11 cellular contexts compared by ENCODE assay signal in the genomic region with DNA sequence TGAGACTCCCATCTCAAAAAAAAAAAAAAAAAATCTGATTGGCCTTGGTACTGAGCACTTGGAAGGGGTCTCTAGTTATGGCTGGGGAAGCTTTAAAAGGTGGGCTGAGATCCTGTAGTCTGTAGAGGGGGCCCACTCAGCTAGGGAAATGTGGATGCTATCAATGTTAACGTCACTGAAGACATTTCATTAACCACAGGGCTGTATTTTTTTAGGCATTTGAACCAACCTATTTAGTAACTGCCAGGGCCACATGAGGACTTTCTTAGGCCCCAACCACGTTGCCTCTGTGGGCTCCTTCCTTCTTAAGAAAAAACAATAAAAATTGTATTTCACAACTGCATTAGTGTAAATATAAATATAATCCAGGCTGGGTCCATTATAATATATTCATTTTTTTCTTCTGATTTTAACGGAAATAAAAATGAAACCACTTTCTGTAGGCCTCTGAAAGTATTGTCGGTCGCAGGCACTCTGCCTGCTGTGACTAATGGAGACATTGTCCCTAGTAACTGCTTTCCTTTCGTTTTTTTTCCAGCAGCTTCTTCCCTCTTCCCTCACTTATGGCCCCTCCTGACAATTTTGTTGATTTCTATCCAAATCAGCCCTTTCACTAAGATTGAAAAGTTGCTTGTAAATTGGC.
DNase-seq lines count a peak whose midpoint lies in the region; ATAC-seq and TF ChIP-seq lines count a peak whose summit lies in the region.
"Had no signal": no experiment of that assay in that cellular context is flagged by ENCODE, and none has a peak within 500 bp of the region (broad histone marks: within the 10 kb centered on the region; RNA-seq: fewer than 3 reads in every experiment).

No MANE protein-coding gene starts in this region.

- peak overlapping the region; percentile 16; the same call in 1 of the 2 replicates for H3K4me3 ChIP-seq in GM23248
- H3K4me3 ChIP-seq: upper lobe of right lung had no signal

- peaks cover 24% of the 10 kb centered on the region; the same call in 1 of the 2 replicates for H3F3A ChIP-seq in GM23248 (ENCODE audit: insufficient read depth)

- H3K4me1 Mint-ChIP-seq in CD14-positive monocyte: peaks cover 32% of the 10 kb centered on the region
- H3K4me1 Mint-ChIP-seq in activated naive CD4-positive, alpha-beta T cell treated with anti-CD3 and anti-CD28 coated beads for 36 hours (ENCODE audit: low read depth): no peaks in the 10 kb centered on the region
- peaks cover 9% of the 10 kb centered on the region for H3K4me1 Mint-ChIP-seq in activated naive CD4-positive, alpha-beta T cell treated with anti-CD3 and anti-CD28 coated beads, Interleukin-2, amount 10 ng/mL, durations not matched to agents 7 days and 5 days

- H3K27me3 Mint-ChIP-seq in CD14-positive monocyte (ENCODE audit: low read depth in 3 of 3): no peaks in the 10 kb centered on the region
- H3K27me3 Mint-ChIP-seq in activated naive CD4-positive, alpha-beta T cell treated with anti-CD3 and anti-CD28 coated beads for 36 hours (ENCODE audit: low read depth): no peaks in the 10 kb centered on the region
- peaks cover 6% of the 10 kb centered on the region for H3K27me3 Mint-ChIP-seq in activated naive CD4-positive, alpha-beta T cell treated with anti-CD3 and anti-CD28 coated beads, Interleukin-2, amount 10 ng/mL, durations not matched to agents 7 days and 5 days

- H3K9me2 ChIP-seq in GM23248 (ENCODE audit: insufficient read depth): no peaks in the 10 kb centered on the region

- H3K36me3 Mint-ChIP-seq in CD14-positive monocyte: peaks cover 3% of the 10 kb centered on the region in 2 donors
- H3K36me3 Mint-ChIP-seq in activated naive CD4-positive, alpha-beta T cell treated with anti-CD3 and anti-CD28 coated beads for 36 hours (ENCODE audit: low read depth): no peaks in the 10 kb centered on the region
- H3K36me3 Mint-ChIP-seq in activated naive CD4-positive, alpha-beta T cell treated with anti-CD3 and anti-CD28 coated beads, Interleukin-2, amount 10 ng/mL, durations not matched to agents 7 days and 5 days: no peaks in the 10 kb centered on the region

- no peaks in the 10 kb centered on the region for H3K36me3 ChIP-seq in GM23248 (ENCODE audit: low read depth)
- H3K36me3 ChIP-seq: neutrophil, upper lobe of right lung had no signal

- in situ Hi-C loops in GM23248 (cut with MboI): no loop called here

- intact Hi-C loops in CD14-positive monocyte (cut with micrococcal nuclease): no loop called here
- intact Hi-C loops in activated naive CD4-positive, alpha-beta T cell treated with anti-CD3 and anti-CD28 coated beads for 36 hours (cut with micrococcal nuclease): no loop called here

- no peak for ATAC-seq in GM21723 (IDR thresholded peaks at IDR 0.05; ENCODE audit: unreplicated experiment)

- no peaks in the 10 kb centered on the region for H3K79me2 ChIP-seq in GM23248 (ENCODE audit: insufficient read depth)

- no peaks in the 10 kb centered on the region for H4K20me1 ChIP-seq in GM23248 (ENCODE audit: insufficient read depth)

- no peak for TF ChIP-seq CTCF in CD14-positive monocyte (IDR thresholded peaks at IDR 0.05)
- TF ChIP-seq CTCF in VCaP (conservative IDR thresholded peaks at IDR 0.05): no peak

- peak overlapping the region; percentile 35 to 45 for H3K4me3 Mint-ChIP-seq in CD14-positive monocyte
- H3K4me3 Mint-ChIP-seq in activated naive CD4-positive, alpha-beta T cell treated with anti-CD3 and anti-CD28 coated beads for 36 hours: no peak overlapping the region
- no peak overlapping the region for H3K4me3 Mint-ChIP-seq in activated naive CD4-positive, alpha-beta T cell treated with anti-CD3 and anti-CD28 coated beads, Interleukin-2, amount 10 ng/mL, durations not matched to agents 7 days and 5 days

- peak overlapping the region; percentile 66 for H3K4me2 ChIP-seq in GM23248 (ENCODE audit: unreplicated experiment)

- H3K27ac Mint-ChIP-seq in CD14-positive monocyte: peak overlapping the region in 5 of 7 donors; percentile 69 to 85 (median 80)
- no peak overlapping the region for H3K27ac Mint-ChIP-seq in activated naive CD4-positive, alpha-beta T cell treated with anti-CD3 and anti-CD28 coated beads for 36 hours
- H3K27ac Mint-ChIP-seq in activated naive CD4-positive, alpha-beta T cell treated with anti-CD3 and anti-CD28 coated beads, Interleukin-2, amount 10 ng/mL, durations not matched to agents 7 days and 5 days: no peak overlapping the region

- no peaks in the 10 kb centered on the region for H3K9me3 ChIP-seq in GM23248 (ENCODE audit: low read depth)
- H3K9me3 ChIP-seq: neutrophil, upper lobe of right lung had no signal

- no peak for DNase-seq in CD14-positive monocyte (ENCODE audit: low spot score)
- DNase-seq in GM23248: peak; percentile 70
- peak; percentile 46 for DNase-seq in medulla oblongata (ENCODE audit: extremely low spot score)
- no peak for DNase-seq in activated naive CD4-positive, alpha-beta T cell treated with anti-CD3 and anti-CD28 coated beads for 36 hours
- no peak for DNase-seq in activated naive CD4-positive, alpha-beta T cell treated with anti-CD3 and anti-CD28 coated beads, Interleukin-2, amount 10 ng/mL, durations not matched to agents 7 days and 5 days
- no peak for DNase-seq in effector CD8-positive, alpha-beta T cell (lab: John Stamatoyannopoulos, UW)
- DNase-seq: SW 1271, upper lobe of right lung had no signal

- WGBS in GM23248 (ENCODE audit: low coverage in 1 of 2, low lambda C conversion rate in 2 of 2, missing lambda C conversion rate in 2 of 2), 2 experiments: 21 to 23% methylated on average over 6 of the region's 6 CpGs

- no peak overlapping the region; the same call in 1 of the 2 replicates for H3K27ac ChIP-seq in GM23248
- H3K27ac ChIP-seq in VCaP: peak overlapping the region; percentile 38; the same call in 1 of the 2 replicates
- H3K27ac ChIP-seq: neutrophil, upper lobe of right lung had no signal

- peak overlapping the region; percentile 61 for H3K9ac ChIP-seq in GM23248

- peak overlapping the region; percentile 52 for H2AFZ ChIP-seq in GM23248

- H3K9me3 Mint-ChIP-seq in CD14-positive monocyte: peaks cover 0 to 9% (median 1%) of the 10 kb centered on the region in 7 donors
- H3K9me3 Mint-ChIP-seq in activated naive CD4-positive, alpha-beta T cell treated with anti-CD3 and anti-CD28 coated beads for 36 hours: no peaks in the 10 kb centered on the region
- no peaks in the 10 kb centered on the region for H3K9me3 Mint-ChIP-seq in activated naive CD4-positive, alpha-beta T cell treated with anti-CD3 and anti-CD28 coated beads, Interleukin-2, amount 10 ng/mL, durations not matched to agents 7 days and 5 days

- peaks cover 42% of the 10 kb centered on the region for H3K4me1 ChIP-seq in GM23248 (ENCODE audit: insufficient read depth)

- CTCF ChIA-PET in activated naive CD4-positive, alpha-beta T cell treated with anti-CD3 and anti-CD28 coated beads for 36 hours (lab: Charles Lee): no interaction called here
- CTCF ChIA-PET in activated naive CD4-positive, alpha-beta T cell treated with anti-CD3 and anti-CD28 coated beads, Interleukin-2, amount 10 ng/mL, durations not matched to agents 7 days and 5 days (lab: Charles Lee): no interaction called here

- no peaks in the 10 kb centered on the region for H3K27me3 ChIP-seq in GM23248 (replicated peaks; ENCODE audit: insufficient read depth)
- H3K27me3 ChIP-seq: neutrophil, upper lobe of right lung had no signal

Comparison
In these comparisons a context has a peak if more than half of its experiments do, and no peak if none do; other contexts are left out.
1. DNase-seq: peak in GM23248 (single experiment) and medulla oblongata (single experiment); none in CD14-positive monocyte (single experiment), activated naive CD4-positive, alpha-beta T cell treated with anti-CD3 and anti-CD28 coated beads for 36 hours (single experiment), activated naive CD4-positive, alpha-beta T cell treated with anti-CD3 and anti-CD28 coated beads, Interleukin-2, amount 10 ng/mL, durations not matched to agents 7 days and 5 days (single experiment) and effector CD8-positive, alpha-beta T cell (single experiment).
2. H3K27ac Mint-ChIP-seq: peak in CD14-positive monocyte (5 of 7); none in activated naive CD4-positive, alpha-beta T cell treated with anti-CD3 and anti-CD28 coated beads for 36 hours (single experiment) and activated naive CD4-positive, alpha-beta T cell treated with anti-CD3 and anti-CD28 coated beads, Interleukin-2, amount 10 ng/mL, durations not matched to agents 7 days and 5 days (single experiment).
3. H3K4me3 Mint-ChIP-seq: peak in CD14-positive monocyte (2 of 2); none in activated naive CD4-positive, alpha-beta T cell treated with anti-CD3 and anti-CD28 coated beads for 36 hours (single experiment) and activated naive CD4-positive, alpha-beta T cell treated with anti-CD3 and anti-CD28 coated beads, Interleukin-2, amount 10 ng/mL, durations not matched to agents 7 days and 5 days (single experiment).